Comparison of ENCODE assay signal across 17 cellular contexts in genomic region chr1:66176828-66177227, GRCh38.
"Had no signal": no experiment of that assay in that cellular context is flagged by ENCODE, and none has a peak within 500 bp of the region (broad histone marks: within the 10 kb centered on the region; RNA-seq: fewer than 3 reads in every experiment).

No MANE protein-coding gene starts in this region.

- H3K4me1 ChIP-seq: gastrocnemius medialis, left lung, upper lobe of right lung had no signal

- H3K36me3 ChIP-seq: gastrocnemius medialis, left lung, stomach, thoracic aorta, upper lobe of right lung had no signal

- H3K4me3 ChIP-seq: coronary artery, gastrocnemius medialis, left lung, stomach, thoracic aorta, upper lobe of right lung had no signal

- H3K9me3 ChIP-seq: gastrocnemius medialis, left lung, stomach, thoracic aorta, upper lobe of right lung had no signal

- H3K27me3 ChIP-seq: gastrocnemius medialis, left lung, stomach, upper lobe of right lung had no signal

- H3K27ac ChIP-seq: coronary artery, gastrocnemius medialis, left lung, stomach, thoracic aorta, upper lobe of right lung had no signal

- DNase-seq: activated CD4-positive, alpha-beta T cell treated with anti-CD3 and anti-CD28 coated beads, Interleukin-2, amount 10 ng/mL, durations not matched to agents 7 days and 5 days; activated effector memory CD4-positive, alpha-beta T cell treated with anti-CD3 and anti-CD28 coated beads, Interleukin-2, amount 50 U/mL, for 16 hours; activated naive CD4-positive, alpha-beta T cell treated with anti-CD3 and anti-CD28 coated beads, Interleukin-2, amount 50 U/mL, for 16 hours; activated T-cell treated with anti-CD3 and anti-CD28 coated beads, Interleukin-2, amount 50 U/mL, for 72 hours; aorta; effector CD4-positive, alpha-beta T cell; gastrocnemius medialis; head of caudate nucleus; kidney; left lung; midbrain; nucleus accumbens; stimulated activated CD4-positive, alpha-beta T cell treated with anti-CD3 and anti-CD28 coated beads, Interleukin-4, amount 100 ng/mL, for 24 hours; stomach; upper lobe of right lung had no signal
